ENCODE assay signal across 20 cellular contexts in the genomic region with DNA sequence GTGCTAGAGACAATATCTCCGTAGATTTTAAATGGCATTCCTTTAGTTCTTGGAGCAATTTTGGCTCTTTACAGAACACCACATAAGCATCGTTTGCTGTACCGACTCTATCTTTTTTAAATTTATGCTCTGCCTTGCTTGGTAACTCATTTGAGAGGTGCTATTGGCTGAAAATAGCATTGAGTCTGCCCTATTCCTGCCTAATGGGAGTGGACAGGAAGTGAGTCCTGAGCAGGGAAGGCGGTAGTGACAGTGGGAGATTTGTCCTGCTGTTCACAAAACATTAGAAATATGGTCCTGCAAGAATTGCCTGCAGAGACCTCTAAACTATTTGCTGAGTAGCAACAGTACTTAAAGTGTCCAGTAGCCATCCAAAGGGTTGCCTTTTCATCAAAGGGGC.
"Had no signal": no experiment of that assay in that cellular context is flagged by ENCODE, and none has a peak within 500 bp of the region (broad histone marks: within the 10 kb centered on the region; RNA-seq: fewer than 3 reads in every experiment).

No MANE protein-coding gene starts in this region.

- H3K4me1 ChIP-seq: gastrocnemius medialis, heart right ventricle, left ventricle myocardium inferior, lower lobe of right lung, testis, tibial nerve, upper lobe of right lung, vagina had no signal

- ATAC-seq: gastrocnemius medialis; heart right ventricle; lower lobe of right lung; sciatic nerve; stimulated activated naive B cell treated with anti-CD40 and anti-IgM and Interleukin-4, amounts not matched to agents 10 μg/mL and 1 μg/mL and 100 μg/mL, for 72 hours; stimulated activated naive CD8-positive, alpha-beta T cell treated with anti-CD3 and anti-CD28 coated beads, Interleukin-15, amount 100 ng/mL, for 72 hours; upper lobe of right lung had no signal

- DNase-seq: effector CD4-positive, alpha-beta T cell; endodermal cell; gastrocnemius medialis; heart right ventricle; hypothalamus; islet precursor cell; left ventricle myocardium inferior; lower lobe of right lung; naive B cell; posterior cingulate gyrus; stimulated activated CD4-positive, alpha-beta T cell treated with anti-CD3 and anti-CD28 coated beads, Interleukin-2, amount 100 ng/mL, for 24 hours; stimulated activated CD4-positive, alpha-beta T cell treated with anti-CD3 and anti-CD28 coated beads, Interleukin-4, amount 100 ng/mL, for 4 hours; stimulated activated naive B cell treated with anti-CD40 and anti-IgM and Interleukin-4, amounts not matched to agents 10 μg/mL and 1 μg/mL and 100 μg/mL, for 72 hours; stimulated activated naive CD8-positive, alpha-beta T cell treated with anti-CD3 and anti-CD28 coated beads, Interleukin-15, amount 100 ng/mL, for 72 hours; testis; upper lobe of right lung had no signal

- H3K4me3 ChIP-seq: coronary artery, gastrocnemius medialis, heart right ventricle, left ventricle myocardium inferior, lower lobe of right lung, testis, tibial nerve, upper lobe of right lung, vagina had no signal

- H3K27ac ChIP-seq: coronary artery, gastrocnemius medialis, heart right ventricle, left ventricle myocardium inferior, lower lobe of right lung, testis, tibial nerve, upper lobe of right lung, vagina had no signal

- H3K27me3 ChIP-seq: gastrocnemius medialis, testis, tibial nerve, vagina had no signal

- H3K9me3 ChIP-seq: gastrocnemius medialis, heart right ventricle, left ventricle myocardium inferior, lower lobe of right lung, testis, tibial nerve, upper lobe of right lung, vagina had no signal

- H3K36me3 ChIP-seq: gastrocnemius medialis, heart right ventricle, left ventricle myocardium inferior, lower lobe of right lung, tibial nerve, upper lobe of right lung, vagina had no signal
